28 cellular contexts compared by ENCODE assay signal in genomic region chr13:99758465-99759162, GRCh38.
DNase-seq lines count a peak whose midpoint lies in the region; TF ChIP-seq lines count a peak whose summit lies in the region.
"Had no signal": no experiment of that assay in that cellular context is flagged by ENCODE, and none has a peak within 500 bp of the region (broad histone marks: within the 10 kb centered on the region; RNA-seq: fewer than 3 reads in every experiment).

No MANE protein-coding gene starts in this region.

- in situ Hi-C loops in ACHN (cut with HindIII; ENCODE audit: low pct_ligation_motif_present, low pct_unique_long_range_greater_than_20kb, low sequenced_read_pairs): no loop called here

- TF ChIP-seq CTCF in GM12865 (IDR thresholded peaks at IDR 0.05; ENCODE audit: insufficient read depth, low read depth, low read length, missing control alignments): no peak

- no peak overlapping the region for H3K4me3 ChIP-seq in GM12865 (ENCODE audit: low read depth, low read length)
- H3K4me3 ChIP-seq: cardiac muscle cell, K562, SJSA1, transverse colon had no signal

- peak; percentile 42 for DNase-seq in Ammon's horn (ENCODE audit: low spot score)
- peak; percentile 21 for DNase-seq in GM12865 (ENCODE audit: low read depth)
- peak; percentile 78 to 90 for DNase-seq in NCI-H2081 (lab: John Stamatoyannopoulos, UW)
- DNase-seq in cerebellar cortex (ENCODE audit: low spot score): peak; percentile 94
- DNase-seq in dedifferentiated amniotic fluid mesenchymal stem cell (ENCODE audit: extremely low spot score): no peak
- no peak for DNase-seq in ACHN
- no peak for DNase-seq in NCI-H2107 treated with DMSO at 0.1 percent for 48 hours (lab: John Stamatoyannopoulos, UW; ENCODE audit: unreplicated experiment)
- DNase-seq in OCI-M1 (lab: John Stamatoyannopoulos, UW): no peak
- DNase-seq: activated CD4-positive, alpha-beta T cell treated with anti-CD3 and anti-CD28 coated beads, Interleukin-2, amount 50 U/mL, for 1 hour; activated naive CD4-positive, alpha-beta T cell; activated naive CD8-positive, alpha-beta T cell treated with anti-CD3 and anti-CD28 coated beads, Interleukin-2, amount 50 U/mL, for 24 hours; activated T-cell treated with anti-CD3 and anti-CD28 coated beads, Interleukin-2, amount 50 U/mL, for 4 hours; cortex of kidney; effector memory CD8-positive, alpha-beta T cell; erythroblast; HFFc6; NCI-H1105; NCI-H2107; NCI-H510A treated with DMSO at 0.1 percent for 48 hours; nephron progenitor cell; RPMI8226; stimulated activated CD4-positive, alpha-beta T cell treated with anti-CD3 and anti-CD28 coated beads, Interleukin-15, amount 100 ng/mL, for 24 hours; stimulated activated CD4-positive, alpha-beta T cell treated with anti-CD3 and anti-CD28 coated beads, Interleukin-4, amount 100 ng/mL, for 4 hours; T1000; transverse colon had no signal

Comparison
In these comparisons a context has a peak if more than half of its experiments do, and no peak if none do; other contexts are left out.
1. DNase-seq: peak in Ammon's horn (single experiment), GM12865 (single experiment), NCI-H2081 (2 of 2) and cerebellar cortex (single experiment); none in dedifferentiated amniotic fluid mesenchymal stem cell (single experiment), ACHN (single experiment), NCI-H2107 treated with DMSO at 0.1 percent for 48 hours (single experiment) and OCI-M1 (single experiment).